8 cellular contexts compared by ENCODE assay signal in genomic region chr9:93452710-93453046, GRCh38. TPM values are rescaled to one million over a fixed set of nuclear protein-coding genes. Genes with fewer than 3 reads are reported as not detected.
DNase-seq lines count a peak whose midpoint lies in the region; ATAC-seq, FAIRE-seq and TF ChIP-seq lines count a peak whose summit lies in the region.

No MANE protein-coding gene starts in this region.

- DNase-seq in CD8-positive, alpha-beta T cell: peak in 2 of 7 experiments; percentile 16 to 21
- DNase-seq in astrocyte of the cerebellum (ENCODE audit: low read depth): no peak
- no peak for DNase-seq in kidney
- DNase-seq in stimulated activated naive CD8-positive, alpha-beta T cell treated with anti-CD3 and anti-CD28 coated beads, Interleukin-15, Interleukin-2, amounts not matched to agents 100 U/mL and 50 U/mL, for 24 hours: peak; percentile 37
- DNase-seq in 8988T: no peak
- no peak for DNase-seq in urothelium cell line (ENCODE audit: low spot score)
- DNase-seq in stimulated activated naive CD4-positive, alpha-beta T cell (lab: John Stamatoyannopoulos, UW): no peak

- no peaks in the 10 kb centered on the region for H3K27me3 ChIP-seq in CD8-positive, alpha-beta T cell (ENCODE audit: insufficient read depth, low read length)
- H3K27me3 ChIP-seq in Loucy (ENCODE audit: insufficient read depth, low read length, poor library complexity, severe bottlenecking): no peaks in the 10 kb centered on the region

- H3K79me2 ChIP-seq in Loucy (ENCODE audit: insufficient read depth, low read length): peaks cover 84% of the 10 kb centered on the region

- H3K27ac ChIP-seq in CD8-positive, alpha-beta T cell (ENCODE audit: low read depth, low read length): peak overlapping the region; percentile 49
- H3K27ac ChIP-seq in kidney (ENCODE audit: low read depth in 2 of 2, low read length in 2 of 2): peak overlapping the region; percentile 88 to 89

- no peaks in the 10 kb centered on the region for H3F3A ChIP-seq in Loucy (ENCODE audit: low read depth)

- no peaks in the 10 kb centered on the region for H3K27me3 Mint-ChIP-seq in CD8-positive, alpha-beta T cell (ENCODE audit: low read depth)

- H2AFZ ChIP-seq in Loucy (ENCODE audit: low read length): peak overlapping the region; percentile 67; the same call in 1 of the 2 replicates

- H3K9ac ChIP-seq in Loucy (ENCODE audit: low read depth, low read length, poor library complexity, severe bottlenecking) (peak overlapping the region; percentile 98), kidney (ENCODE audit: low read length in 2 of 2) (peak overlapping the region; percentile 87 to 97)

- ATAC-seq in CD8-positive, alpha-beta T cell: no peak
- no peak for ATAC-seq in stimulated activated naive CD8-positive, alpha-beta T cell treated with anti-CD3 and anti-CD28 coated beads, Interleukin-15, Interleukin-2, amounts not matched to agents 100 U/mL and 50 U/mL, for 24 hours

- CTCF ChIA-PET in CD8-positive, alpha-beta T cell (lab: Charles Lee): interaction anchor here (1.7 to 3.0 kb wide), 2 partner anchors 12 to 114 kb away, joined by 6 to 18 read pairs; no protein-coding TSS in a partner anchor

- FAIRE-seq in kidney (lab: Jason Lieb, UNC): no peak
- FAIRE-seq in urothelium cell line (lab: Jason Lieb, UNC): no peak

- peak overlapping the region; percentile 97 for H3K4me2 ChIP-seq in Loucy (ENCODE audit: low read depth, low read length, poor library complexity, severe bottlenecking)

- TF ChIP-seq CTCF in CD8-positive, alpha-beta T cell (IDR thresholded peaks at IDR 0.05): no peak
- TF ChIP-seq CTCF in Loucy (conservative IDR thresholded peaks at IDR 0.05; ENCODE audit: low read length) (no peak), astrocyte of the cerebellum (IDR thresholded peaks at IDR 0.05; ENCODE audit: low read depth, low read length, missing control alignments) (no peak), kidney (IDR thresholded peaks at IDR 0.05; ENCODE audit: borderline replicate concordance, extremely low read depth, insufficient read depth) (no peak)

- intact Hi-C loops in CD8-positive, alpha-beta T cell (cut with DNase I, micrococcal nuclease): loop anchor here (1.0 to 10.0 kb wide), 10 partner anchors 50 to 1158 kb away; partner anchors contain the start of genes BICD2 (in 1 of the 2), CARD19 (in 1 of the 2), CENPP (in 1 of the 2) and IARS1 (in 1 of the 2)
- intact Hi-C loops in kidney (cut with DNase I): no loop called here

- H3K9me2 ChIP-seq in Loucy (replicated peaks; ENCODE audit: low read depth, low read length): no peaks in the 10 kb centered on the region

- peak overlapping the region; percentile 90 for H3K4me3 Mint-ChIP-seq in CD8-positive, alpha-beta T cell

- peak overlapping the region; percentile 63 for H3K4me3 ChIP-seq in CD8-positive, alpha-beta T cell (ENCODE audit: low read depth, low read length)
- peak overlapping the region; percentile 98 for H3K4me3 ChIP-seq in Loucy (ENCODE audit: low read length, poor library complexity, severe bottlenecking)
- peak overlapping the region; percentile 81 for H3K4me3 ChIP-seq in astrocyte of the cerebellum (ENCODE audit: low read depth, low read length)
- H3K4me3 ChIP-seq in kidney (ENCODE audit: low read length in 2 of 2): peak overlapping the region; percentile 82 to 92

- in situ Hi-C loops in astrocyte of the cerebellum (cut with HindIII; ENCODE audit: low sequenced_read_pairs): no loop called here

- peaks cover 56% of the 10 kb centered on the region for H3K4me1 Mint-ChIP-seq in CD8-positive, alpha-beta T cell (ENCODE audit: low read depth)

- H4K20me1 ChIP-seq in Loucy (ENCODE audit: insufficient read depth, low read length, poor library complexity, severe bottlenecking): peaks cover 58% of the 10 kb centered on the region

- H3K9me3 Mint-ChIP-seq in CD8-positive, alpha-beta T cell: no peaks in the 10 kb centered on the region

- peaks cover 24% of the 10 kb centered on the region for H3K4me1 ChIP-seq in CD8-positive, alpha-beta T cell (ENCODE audit: insufficient read depth, low read length)
- H3K4me1 ChIP-seq in Loucy (ENCODE audit: insufficient read depth, low read length, poor library complexity, severe bottlenecking) (peaks cover 43% of the 10 kb centered on the region), kidney (ENCODE audit: control insufficient read depth in 1 of 2, insufficient read depth in 1 of 2, low read depth in 1 of 2, low read length in 2 of 2) (peaks cover 5 to 15% of the 10 kb centered on the region in 2 donors)

- POLR2A ChIA-PET in CD8-positive, alpha-beta T cell (lab: Charles Lee): interaction anchor here (1.0 to 1.9 kb wide), 4 partner anchors 12 to 486 kb away, joined by 3 to 7 read pairs (median 4); no protein-coding TSS in a partner anchor

- peak overlapping the region; percentile 95 for H3K27ac Mint-ChIP-seq in CD8-positive, alpha-beta T cell

- H3K36me3 ChIP-seq in CD8-positive, alpha-beta T cell (ENCODE audit: insufficient read depth, low read length): peaks cover 5% of the 10 kb centered on the region
- peaks cover 6% of the 10 kb centered on the region; the same call in 1 of the 2 replicates for H3K36me3 ChIP-seq in Loucy (ENCODE audit: insufficient read depth, low read length)
- peaks cover 2 to 9% of the 10 kb centered on the region in 2 donors for H3K36me3 ChIP-seq in kidney (ENCODE audit: control insufficient read depth in 1 of 2, insufficient read depth in 2 of 2, low read length in 2 of 2)

- no peaks in the 10 kb centered on the region for H3K9me3 ChIP-seq in CD8-positive, alpha-beta T cell (ENCODE audit: low read length)
- H3K9me3 ChIP-seq in Loucy (ENCODE audit: insufficient read depth, low read depth, low read length) (no peaks in the 10 kb centered on the region), kidney (ENCODE audit: control insufficient read depth in 1 of 2, low read length in 2 of 2) (no peaks in the 10 kb centered on the region)

- H3K36me3 Mint-ChIP-seq in CD8-positive, alpha-beta T cell: peaks cover 33% of the 10 kb centered on the region

RNA-seq across cellular contexts. Expression of gene FAM120AOS, which starts 0.7 kb away (rescaled TPM):
- 10 to 100 TPM; 40.3 to 40.7 TPM for total RNA-seq in CD8-positive, alpha-beta T cell
- total RNA-seq in kidney: 53.2 TPM
- 38.7 TPM for polyA plus RNA-seq in kidney (ENCODE audit: insufficient read depth, low read depth, low replicate concordance)

RNA-seq across cellular contexts. Expression of gene FAM120A, which starts 1.2 kb away (rescaled TPM):
- 10 to 100 TPM; 39.4 to 39.7 TPM for total RNA-seq in CD8-positive, alpha-beta T cell
- total RNA-seq in kidney: 127 TPM
- polyA plus RNA-seq in kidney (ENCODE audit: insufficient read depth, low read depth, low replicate concordance): 43.7 TPM
